Comparison of ENCODE assay signal across 21 cellular contexts in the genomic region with DNA sequence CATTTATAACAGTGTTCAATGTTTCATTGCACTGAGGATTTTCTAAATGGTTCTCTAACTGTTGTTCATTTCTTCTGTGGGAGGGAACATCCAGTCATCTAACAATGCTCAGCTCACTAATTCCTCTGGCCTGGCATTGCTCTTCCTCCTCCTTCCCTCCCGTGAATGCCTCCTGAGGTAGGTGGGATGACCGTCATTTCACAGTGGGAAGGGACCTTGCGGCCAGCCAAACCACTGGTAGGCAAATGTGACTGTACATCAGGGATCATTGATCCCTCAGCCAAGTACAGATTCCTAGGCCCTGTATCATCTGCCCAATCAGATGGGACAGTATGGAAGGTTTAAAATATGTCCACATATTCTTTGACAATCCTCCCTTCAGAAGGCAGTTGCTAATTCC. TPM values are rescaled to one million over a fixed set of nuclear protein-coding genes. Genes with fewer than 3 reads are reported as not detected.
DNase-seq lines count a peak whose midpoint lies in the region; ATAC-seq and TF ChIP-seq lines count a peak whose summit lies in the region.
"Had no signal": no experiment of that assay in that cellular context is flagged by ENCODE, and none has a peak within 500 bp of the region (broad histone marks: within the 10 kb centered on the region; RNA-seq: fewer than 3 reads in every experiment).

No MANE protein-coding gene starts in this region.

- H3K27ac Mint-ChIP-seq in HFFc6: peak overlapping the region; percentile 75
- H3K27ac Mint-ChIP-seq: activated CD4-positive, alpha-beta T cell treated with anti-CD3 and anti-CD28 coated beads, Interleukin-2, amount 10 ng/mL, durations not matched to agents 24 days and 14 days; activated naive CD8-positive, alpha-beta T cell; mesothelial cell of epicardium; stimulated activated effector memory CD8-positive, alpha-beta T cell treated with anti-CD3 and anti-CD28 coated beads, Interleukin-12 subunit alpha, Interleukin-12 subunit beta, amount 100 ng/mL, for 72 hours; WTC11 had no signal

- TF ChIP-seq CTCF in HFFc6 (IDR thresholded peaks at IDR 0.05): no peak

- peaks cover 32% of the 10 kb centered on the region for H3K27me3 Mint-ChIP-seq in HFFc6 (ENCODE audit: insufficient read depth)
- H3K27me3 Mint-ChIP-seq: activated naive CD8-positive, alpha-beta T cell had no signal

- H3K4me3 Mint-ChIP-seq in HFFc6: peak overlapping the region; percentile 22; the same call in 1 of the 2 replicates
- H3K4me3 Mint-ChIP-seq: activated CD4-positive, alpha-beta T cell treated with anti-CD3 and anti-CD28 coated beads, Interleukin-2, amount 10 ng/mL, durations not matched to agents 24 days and 14 days; activated naive CD8-positive, alpha-beta T cell; mesothelial cell of epicardium; stimulated activated effector memory CD8-positive, alpha-beta T cell treated with anti-CD3 and anti-CD28 coated beads, Interleukin-12 subunit alpha, Interleukin-12 subunit beta, amount 100 ng/mL, for 72 hours; WTC11 had no signal

- H3K36me3 Mint-ChIP-seq in HFFc6 (ENCODE audit: low read depth): no peaks in the 10 kb centered on the region
- H3K36me3 Mint-ChIP-seq: stimulated activated effector memory CD8-positive, alpha-beta T cell treated with anti-CD3 and anti-CD28 coated beads, Interleukin-12 subunit alpha, Interleukin-12 subunit beta, amount 100 ng/mL, for 72 hours; WTC11 had no signal

- DNase-seq in AG08395 (ENCODE audit: low spot score) (peak; percentile 40), HFFc6 (no peak), amniotic epithelial cell (ENCODE audit: low read depth) (peak; percentile 31), kidney tubule cell (ENCODE audit: low spot score) (peak; percentile 59), 8988T (no peak)
- DNase-seq: activated CD4-positive, alpha-beta T cell treated with anti-CD3 and anti-CD28 coated beads, Interleukin-2, amount 10 ng/mL, durations not matched to agents 24 days and 14 days; activated effector memory CD4-positive, alpha-beta T cell treated with Interleukin-2 at 50 U/mL for 16 hours; colonic mucosa; effector CD4-positive, alpha-beta T cell; glutamatergic neuron; islet precursor cell; NCI-H1436; NCI-H345; nucleus accumbens had no signal

- H3K4me1 Mint-ChIP-seq in HFFc6 (ENCODE audit: low read depth): peaks cover 30% of the 10 kb centered on the region
- H3K4me1 Mint-ChIP-seq: mesothelial cell of epicardium; stimulated activated effector memory CD8-positive, alpha-beta T cell treated with anti-CD3 and anti-CD28 coated beads, Interleukin-12 subunit alpha, Interleukin-12 subunit beta, amount 100 ng/mL, for 72 hours had no signal

- peaks cover 7% of the 10 kb centered on the region; the same call in 1 of the 2 replicates for H3K9me3 Mint-ChIP-seq in HFFc6
- H3K9me3 Mint-ChIP-seq: activated CD4-positive, alpha-beta T cell treated with anti-CD3 and anti-CD28 coated beads, Interleukin-2, amount 10 ng/mL, durations not matched to agents 24 days and 14 days; stimulated activated effector memory CD8-positive, alpha-beta T cell treated with anti-CD3 and anti-CD28 coated beads, Interleukin-12 subunit alpha, Interleukin-12 subunit beta, amount 100 ng/mL, for 72 hours; WTC11 had no signal

- no peak for ATAC-seq in HG03354 (IDR thresholded peaks at IDR 0.05; ENCODE audit: poor library complexity, severe bottlenecking, unreplicated experiment)
- ATAC-seq in GM19023 (IDR thresholded peaks at IDR 0.05; ENCODE audit: unreplicated experiment): no peak
- ATAC-seq in GM18520 (IDR thresholded peaks at IDR 0.05; ENCODE audit: unreplicated experiment): no peak
- ATAC-seq: stimulated activated effector memory CD8-positive, alpha-beta T cell treated with anti-CD3 and anti-CD28 coated beads, Interleukin-12 subunit alpha, Interleukin-12 subunit beta, amount 100 ng/mL, for 72 hours; WTC11 had no signal

RNA-seq across cellular contexts. Expression of a gene that starts 23.7 kb away (rescaled TPM):
- 100 to 1,000 TPM; 276 to 324 (median 316) TPM for total RNA-seq in HFFc6 (2021; fragmentation: NEBNext Ultra II Directional; extraction: Animal tissue kit (Norgen Biotek cat#: 25700))

Comparison
In these comparisons a context has a peak if more than half of its experiments do, and no peak if none do; other contexts are left out.
1. DNase-seq: peak in AG08395 (single experiment), amniotic epithelial cell (single experiment) and kidney tubule cell (single experiment); none in HFFc6 (single experiment) and 8988T (single experiment).